Comparison of ENCODE assay signal across 12 cellular contexts in the genomic region with DNA sequence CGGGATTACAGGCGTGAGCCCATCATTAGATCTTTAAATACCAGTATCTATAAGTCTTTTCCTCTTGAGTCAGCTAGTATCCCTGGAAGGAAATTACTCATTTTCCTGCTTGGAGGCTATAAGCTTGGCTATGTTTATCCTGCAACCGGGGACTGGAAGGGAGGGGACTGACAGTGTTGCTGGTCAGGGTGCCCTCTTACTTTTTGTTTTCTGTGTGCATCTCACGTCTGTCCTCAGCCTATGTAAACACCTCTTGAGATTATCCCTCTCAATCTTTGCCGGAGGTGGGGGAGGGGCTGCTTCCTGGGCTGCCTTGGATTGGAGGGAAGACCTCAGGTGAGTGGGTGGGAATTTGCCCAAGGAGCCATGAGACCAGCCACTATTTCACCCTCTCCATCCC. TPM values are rescaled to one million over a fixed set of nuclear protein-coding genes. Genes with fewer than 3 reads are reported as not detected.
A peak's percentile ranks its signal among the peaks of the same experiment; 100 is the strongest.
DNase-seq lines count a peak whose midpoint lies in the region; ATAC-seq, FAIRE-seq and TF ChIP-seq lines count a peak whose summit lies in the region.
"Had no signal": no experiment of that assay in that cellular context is flagged by ENCODE, and none has a peak within 500 bp of the region (broad histone marks: within the 10 kb centered on the region; RNA-seq: fewer than 3 reads in every experiment).

No MANE protein-coding gene starts in this region.

- ATAC-seq in SK-N-SH treated with all-trans-retinoic acid at 6 μM for 48 hours (peak; percentile 48), GM19397 (IDR thresholded peaks at IDR 0.05; ENCODE audit: unreplicated experiment) (no peak)

- no peaks in the 10 kb centered on the region for H3K9me3 ChIP-seq in small intestine (ENCODE audit: control insufficient read depth, low read depth)

- 69 to 83% (median 82%) methylated on average over 5 of the region's 5 CpGs for WGBS in small intestine, 3 donors

- no peaks in the 10 kb centered on the region for H3K4me1 ChIP-seq in small intestine (ENCODE audit: control insufficient read depth in 2 of 2, insufficient read depth in 1 of 2, low read depth in 1 of 2, low read length in 1 of 2)

- no peak for TF ChIP-seq CTCF in foreskin fibroblast (IDR thresholded peaks at IDR 0.05; ENCODE audit: low read depth, low read length)

- H3K27me3 ChIP-seq in small intestine (ENCODE audit: control insufficient read depth in 2 of 2, insufficient read depth in 2 of 2, low read length in 2 of 2): no peaks in the 10 kb centered on the region

- H3K36me3 ChIP-seq in small intestine (ENCODE audit: control insufficient read depth in 2 of 2, insufficient read depth in 2 of 2, low read length in 2 of 2): peaks cover 13 to 23% of the 10 kb centered on the region in 2 donors

- no peak overlapping the region for H3K4me3 ChIP-seq in foreskin fibroblast (ENCODE audit: low read depth in 1 of 2, low read length in 2 of 2)
- H3K4me3 ChIP-seq in small intestine (ENCODE audit: low read depth in 1 of 2, low read length in 2 of 2): no peak overlapping the region

- DNase-seq in HPDE6-E6E7 (ENCODE audit: extremely low spot score) (peak; percentile 49), foreskin fibroblast (peak; percentile 47 to 61), smooth muscle cell of the brain vasculature (ENCODE audit: low read depth, low spot score) (peak; percentile 29), G401 (ENCODE audit: low spot score) (no peak), small intestine (no peak)
- DNase-seq: COR-L47, NCI-H1048 had no signal

- FAIRE-seq in small intestine (lab: Jason Lieb, UNC): no peak
- FAIRE-seq: urothelium cell line had no signal

- in situ Hi-C loops in G401 (cut with HindIII; ENCODE audit: low sequenced_read_pairs): no loop called here

- peak overlapping the region in 1 of 2 donors; percentile 51 for H3K27ac ChIP-seq in small intestine (ENCODE audit: low read depth in 1 of 2, low read length in 1 of 2)

TF ChIP-seq in SK-N-SH treated with all-trans-retinoic acid at 6 μM for 48 hours, 23 proteins besides CTCF, POLR2A, EP300 and RAD21:
- TF ChIP-seq ARNTL (CRISPR knock-in tag; IDR thresholded peaks at IDR 0.05; ENCODE audit: borderline replicate concordance, low read depth) (no peak), RARB (CRISPR knock-in tag; IDR thresholded peaks at IDR 0.05) (no peak), ZC3H10 (CRISPR knock-in tag; IDR thresholded peaks at IDR 0.05) (no peak), ZFP3 (CRISPR knock-in tag; IDR thresholded peaks at IDR 0.05) (no peak), TCF4 (CRISPR knock-in tag; IDR thresholded peaks at IDR 0.05; ENCODE audit: borderline replicate concordance) (no peak), ZNF8 (CRISPR knock-in tag; IDR thresholded peaks at IDR 0.05) (no peak), OSR1 (CRISPR knock-in tag; IDR thresholded peaks at IDR 0.05) (no peak), PPARA (CRISPR knock-in tag; IDR thresholded peaks at IDR 0.05; ENCODE audit: borderline replicate concordance) (no peak), ZNF70 (CRISPR knock-in tag; IDR thresholded peaks at IDR 0.05) (no peak), ESRRG (CRISPR knock-in tag; IDR thresholded peaks at IDR 0.05) (no peak)
- TF ChIP-seq, protein P1, sequence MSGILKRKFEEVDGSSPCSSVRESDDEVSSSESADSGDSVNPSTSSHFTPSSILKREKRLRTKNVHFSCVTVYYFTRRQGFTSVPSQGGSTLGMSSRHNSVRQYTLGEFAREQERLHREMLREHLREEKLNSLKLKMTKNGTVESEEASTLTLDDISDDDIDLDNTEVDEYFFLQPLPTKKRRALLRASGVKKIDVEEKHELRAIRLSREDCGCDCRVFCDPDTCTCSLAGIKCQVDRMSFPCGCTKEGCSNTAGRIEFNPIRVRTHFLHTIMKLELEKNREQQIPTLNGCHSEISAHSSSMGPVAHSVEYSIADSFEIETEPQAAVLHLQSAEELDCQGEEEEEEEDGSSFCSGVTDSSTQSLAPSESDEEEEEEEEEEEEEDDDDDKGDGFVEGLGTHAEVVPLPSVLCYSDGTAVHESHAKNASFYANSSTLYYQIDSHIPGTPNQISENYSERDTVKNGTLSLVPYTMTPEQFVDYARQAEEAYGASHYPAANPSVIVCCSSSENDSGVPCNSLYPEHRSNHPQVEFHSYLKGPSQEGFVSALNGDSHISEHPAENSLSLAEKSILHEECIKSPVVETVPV (CRISPR knock-in tag; IDR thresholded peaks at IDR 0.05): no peak
- TF ChIP-seq, protein P2, sequence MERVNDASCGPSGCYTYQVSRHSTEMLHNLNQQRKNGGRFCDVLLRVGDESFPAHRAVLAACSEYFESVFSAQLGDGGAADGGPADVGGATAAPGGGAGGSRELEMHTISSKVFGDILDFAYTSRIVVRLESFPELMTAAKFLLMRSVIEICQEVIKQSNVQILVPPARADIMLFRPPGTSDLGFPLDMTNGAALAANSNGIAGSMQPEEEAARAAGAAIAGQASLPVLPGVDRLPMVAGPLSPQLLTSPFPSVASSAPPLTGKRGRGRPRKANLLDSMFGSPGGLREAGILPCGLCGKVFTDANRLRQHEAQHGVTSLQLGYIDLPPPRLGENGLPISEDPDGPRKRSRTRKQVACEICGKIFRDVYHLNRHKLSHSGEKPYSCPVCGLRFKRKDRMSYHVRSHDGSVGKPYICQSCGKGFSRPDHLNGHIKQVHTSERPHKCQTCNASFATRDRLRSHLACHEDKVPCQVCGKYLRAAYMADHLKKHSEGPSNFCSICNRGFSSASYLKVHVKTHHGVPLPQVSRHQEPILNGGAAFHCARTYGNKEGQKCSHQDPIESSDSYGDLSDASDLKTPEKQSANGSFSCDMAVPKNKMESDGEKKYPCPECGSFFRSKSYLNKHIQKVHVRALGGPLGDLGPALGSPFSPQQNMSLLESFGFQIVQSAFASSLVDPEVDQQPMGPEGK (CRISPR knock-in tag; IDR thresholded peaks at IDR 0.05; ENCODE audit: borderline replicate concordance): no peak
- TF ChIP-seq, protein P3, sequence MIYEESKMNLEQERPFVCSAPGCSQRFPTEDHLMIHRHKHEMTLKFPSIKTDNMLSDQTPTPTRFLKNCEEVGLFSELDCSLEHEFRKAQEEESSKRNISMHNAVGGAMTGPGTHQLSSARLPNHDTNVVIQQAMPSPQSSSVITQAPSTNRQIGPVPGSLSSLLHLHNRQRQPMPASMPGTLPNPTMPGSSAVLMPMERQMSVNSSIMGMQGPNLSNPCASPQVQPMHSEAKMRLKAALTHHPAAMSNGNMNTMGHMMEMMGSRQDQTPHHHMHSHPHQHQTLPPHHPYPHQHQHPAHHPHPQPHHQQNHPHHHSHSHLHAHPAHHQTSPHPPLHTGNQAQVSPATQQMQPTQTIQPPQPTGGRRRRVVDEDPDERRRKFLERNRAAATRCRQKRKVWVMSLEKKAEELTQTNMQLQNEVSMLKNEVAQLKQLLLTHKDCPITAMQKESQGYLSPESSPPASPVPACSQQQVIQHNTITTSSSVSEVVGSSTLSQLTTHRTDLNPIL (CRISPR knock-in tag; IDR thresholded peaks at IDR 0.05; ENCODE audit: low read depth): no peak
- TF ChIP-seq, protein P4, sequence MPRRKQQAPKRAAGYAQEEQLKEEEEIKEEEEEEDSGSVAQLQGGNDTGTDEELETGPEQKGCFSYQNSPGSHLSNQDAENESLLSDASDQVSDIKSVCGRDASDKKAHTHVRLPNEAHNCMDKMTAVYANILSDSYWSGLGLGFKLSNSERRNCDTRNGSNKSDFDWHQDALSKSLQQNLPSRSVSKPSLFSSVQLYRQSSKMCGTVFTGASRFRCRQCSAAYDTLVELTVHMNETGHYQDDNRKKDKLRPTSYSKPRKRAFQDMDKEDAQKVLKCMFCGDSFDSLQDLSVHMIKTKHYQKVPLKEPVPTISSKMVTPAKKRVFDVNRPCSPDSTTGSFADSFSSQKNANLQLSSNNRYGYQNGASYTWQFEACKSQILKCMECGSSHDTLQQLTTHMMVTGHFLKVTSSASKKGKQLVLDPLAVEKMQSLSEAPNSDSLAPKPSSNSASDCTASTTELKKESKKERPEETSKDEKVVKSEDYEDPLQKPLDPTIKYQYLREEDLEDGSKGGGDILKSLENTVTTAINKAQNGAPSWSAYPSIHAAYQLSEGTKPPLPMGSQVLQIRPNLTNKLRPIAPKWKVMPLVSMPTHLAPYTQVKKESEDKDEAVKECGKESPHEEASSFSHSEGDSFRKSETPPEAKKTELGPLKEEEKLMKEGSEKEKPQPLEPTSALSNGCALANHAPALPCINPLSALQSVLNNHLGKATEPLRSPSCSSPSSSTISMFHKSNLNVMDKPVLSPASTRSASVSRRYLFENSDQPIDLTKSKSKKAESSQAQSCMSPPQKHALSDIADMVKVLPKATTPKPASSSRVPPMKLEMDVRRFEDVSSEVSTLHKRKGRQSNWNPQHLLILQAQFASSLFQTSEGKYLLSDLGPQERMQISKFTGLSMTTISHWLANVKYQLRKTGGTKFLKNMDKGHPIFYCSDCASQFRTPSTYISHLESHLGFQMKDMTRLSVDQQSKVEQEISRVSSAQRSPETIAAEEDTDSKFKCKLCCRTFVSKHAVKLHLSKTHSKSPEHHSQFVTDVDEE (CRISPR knock-in tag; IDR thresholded peaks at IDR 0.05): no peak

RNA-seq across cellular contexts. Expression of a gene that starts 37.0 kb away (rescaled TPM):
- 52.6 and 96.4 TPM in 2 replicates for total RNA-seq in G401 (2014; rRNA removed; shearing (Covaris generic))
- polyA plus RNA-seq in small intestine: 10 to 100 TPM; 10.3 to 18.9 (median 10.8) TPM

RNA-seq across cellular contexts. Expression of a gene that starts 37.1 kb away (rescaled TPM):
- not detected in 2 replicates for total RNA-seq in G401 (2014; rRNA removed; shearing (Covaris generic))
- polyA plus RNA-seq in small intestine: not detected
- total RNA-seq: posterior vena cava; T-helper 1 cell treated with Interleukin-12 subunit alpha and Interleukin-12 subunit beta and Interleukin-4 antibody, amounts not matched to agents 30 ng/mL and 1 ng/mL, for 36 hours had no signal

Comparison
In these comparisons a context has a peak if more than half of its experiments do, and no peak if none do; other contexts are left out.
1. DNase-seq: peak in HPDE6-E6E7 (single experiment), foreskin fibroblast (2 of 2) and smooth muscle cell of the brain vasculature (single experiment); none in G401 (single experiment) and small intestine (single experiment).